In genomic region chr2:28445448-28446258, GRCh38 we compare ENCODE assay signal across 9 cellular contexts. TPM values are rescaled to one million over a fixed set of nuclear protein-coding genes. Genes with fewer than 3 reads are reported as not detected.
DNase-seq lines count a peak whose midpoint lies in the region; ATAC-seq and TF ChIP-seq lines count a peak whose summit lies in the region.
"Had no signal": no experiment of that assay in that cellular context is flagged by ENCODE, and none has a peak within 500 bp of the region (broad histone marks: within the 10 kb centered on the region; RNA-seq: fewer than 3 reads in every experiment).

No MANE protein-coding gene starts in this region.

- DNase-seq in activated CD4-positive, alpha-beta T cell treated with anti-CD3 and anti-CD28 coated beads for 24 hours (ENCODE audit: low read depth in 2 of 2) = peak; percentile 48 to 55
- DNase-seq in activated CD4-positive, alpha-beta T cell treated with anti-CD3 and anti-CD28 coated beads, Interleukin-2, amount 10 ng/mL, durations not matched to agents 7 days and 5 days = no peak
- peak; percentile 86 for DNase-seq in activated CD4-positive, alpha-beta memory T cell treated with anti-CD3 and anti-CD28 coated beads for 36 hours
- peak; percentile 96 to 97 for DNase-seq in foreskin fibroblast
- DNase-seq in stimulated activated CD8-positive, alpha-beta memory T cell treated with anti-CD3 and anti-CD28 coated beads, Interleukin-4, amount 100 ng/mL, for 24 hours (ENCODE audit: low read depth) = peak; percentile 24
- DNase-seq in SHP77 (lab: John Stamatoyannopoulos, UW) = no peak
- DNase-seq in NCI-H1436 treated with DMSO at 0.1 percent for 48 hours (lab: John Stamatoyannopoulos, UW) = no peak
- DNase-seq: CD8-positive, alpha-beta T cell had no signal

- peaks cover 6% of the 10 kb centered on the region for H3K9me3 Mint-ChIP-seq in activated CD4-positive, alpha-beta T cell treated with anti-CD3 and anti-CD28 coated beads, Interleukin-2, amount 10 ng/mL, durations not matched to agents 7 days and 5 days
- H3K9me3 Mint-ChIP-seq in activated CD4-positive, alpha-beta memory T cell treated with anti-CD3 and anti-CD28 coated beads for 36 hours = no peaks in the 10 kb centered on the region
- H3K9me3 Mint-ChIP-seq: CD8-positive, alpha-beta T cell had no signal

- intact Hi-C loops in activated CD4-positive, alpha-beta memory T cell treated with anti-CD3 and anti-CD28 coated beads for 36 hours (cut with micrococcal nuclease) = loop anchor here (1.0 to 5.0 kb wide), 4 partner anchors 20 to 723 kb away; partner anchors contain the start of gene MRPL33

- POLR2A ChIA-PET in activated CD4-positive, alpha-beta T cell treated with anti-CD3 and anti-CD28 coated beads, Interleukin-2, amount 10 ng/mL, durations not matched to agents 7 days and 5 days (lab: Charles Lee) = no interaction called here
- POLR2A ChIA-PET in activated CD4-positive, alpha-beta memory T cell treated with anti-CD3 and anti-CD28 coated beads for 36 hours (lab: Charles Lee) = interaction anchor here (0.7 to 2.1 kb wide), 7 partner anchors 9 to 55 kb away, joined by 3 to 12 read pairs (median 4); no protein-coding TSS in a partner anchor

- no peak overlapping the region for H3K27ac Mint-ChIP-seq in activated CD4-positive, alpha-beta T cell treated with anti-CD3 and anti-CD28 coated beads, Interleukin-2, amount 10 ng/mL, durations not matched to agents 7 days and 5 days
- peak overlapping the region; percentile 99 for H3K27ac Mint-ChIP-seq in activated CD4-positive, alpha-beta memory T cell treated with anti-CD3 and anti-CD28 coated beads for 36 hours
- H3K27ac Mint-ChIP-seq: CD8-positive, alpha-beta T cell had no signal

- H3K4me3 Mint-ChIP-seq in activated CD4-positive, alpha-beta T cell treated with anti-CD3 and anti-CD28 coated beads, Interleukin-2, amount 10 ng/mL, durations not matched to agents 7 days and 5 days = no peak overlapping the region
- H3K4me3 Mint-ChIP-seq in activated CD4-positive, alpha-beta memory T cell treated with anti-CD3 and anti-CD28 coated beads for 36 hours = peak overlapping the region; percentile 14
- H3K4me3 Mint-ChIP-seq: CD8-positive, alpha-beta T cell had no signal

- CTCF ChIA-PET in activated CD4-positive, alpha-beta T cell treated with anti-CD3 and anti-CD28 coated beads, Interleukin-2, amount 10 ng/mL, durations not matched to agents 7 days and 5 days (lab: Charles Lee) = interaction anchor here (0.6 to 3.7 kb wide), 7 partner anchors 10 to 691 kb away, joined by 3 to 11 read pairs (median 4); no protein-coding TSS in a partner anchor
- CTCF ChIA-PET in activated CD4-positive, alpha-beta memory T cell treated with anti-CD3 and anti-CD28 coated beads for 36 hours (lab: Charles Lee) = interaction anchor here (0.8 to 2.6 kb wide), 5 partner anchors 52 to 762 kb away, joined by 3 to 17 read pairs (median 8); no protein-coding TSS in a partner anchor

- no peaks in the 10 kb centered on the region for H3K27me3 Mint-ChIP-seq in activated CD4-positive, alpha-beta T cell treated with anti-CD3 and anti-CD28 coated beads, Interleukin-2, amount 10 ng/mL, durations not matched to agents 7 days and 5 days
- peaks cover 4% of the 10 kb centered on the region for H3K27me3 Mint-ChIP-seq in activated CD4-positive, alpha-beta memory T cell treated with anti-CD3 and anti-CD28 coated beads for 36 hours

- H3K4me1 Mint-ChIP-seq in activated CD4-positive, alpha-beta T cell treated with anti-CD3 and anti-CD28 coated beads, Interleukin-2, amount 10 ng/mL, durations not matched to agents 7 days and 5 days = peaks cover 38% of the 10 kb centered on the region
- H3K4me1 Mint-ChIP-seq in activated CD4-positive, alpha-beta memory T cell treated with anti-CD3 and anti-CD28 coated beads for 36 hours (ENCODE audit: low read depth) = peaks cover 82% of the 10 kb centered on the region

- ATAC-seq in HG02938 (IDR thresholded peaks at IDR 0.05; ENCODE audit: unreplicated experiment) = no peak
- ATAC-seq: CD8-positive, alpha-beta T cell had no signal

- no peak for TF ChIP-seq CTCF in foreskin fibroblast (IDR thresholded peaks at IDR 0.05; ENCODE audit: low read depth, low read length)

- peaks cover 3% of the 10 kb centered on the region for H3K36me3 Mint-ChIP-seq in activated CD4-positive, alpha-beta T cell treated with anti-CD3 and anti-CD28 coated beads, Interleukin-2, amount 10 ng/mL, durations not matched to agents 7 days and 5 days (ENCODE audit: low read depth)
- H3K36me3 Mint-ChIP-seq in activated CD4-positive, alpha-beta memory T cell treated with anti-CD3 and anti-CD28 coated beads for 36 hours = peaks cover 2% of the 10 kb centered on the region
- H3K36me3 Mint-ChIP-seq: CD8-positive, alpha-beta T cell had no signal

- no peak overlapping the region for H3K4me3 ChIP-seq in foreskin fibroblast (ENCODE audit: low read depth in 1 of 2, low read length in 2 of 2)

RNA-seq across cellular contexts. Expression of gene PLB1, which starts 50.2 kb away (rescaled TPM):
- 1 to 10 TPM in 1 of 2 experiments, under 1 TPM in 1; 0.74 to 1.1 TPM for total RNA-seq in activated CD4-positive, alpha-beta T cell treated with anti-CD3 and anti-CD28 coated beads, Interleukin-2, amount 10 ng/mL, durations not matched to agents 7 days and 5 days
- total RNA-seq in activated CD4-positive, alpha-beta memory T cell treated with anti-CD3 and anti-CD28 coated beads for 36 hours = under 1 TPM; 0.64 to 0.85 TPM

RNA-seq across cellular contexts. Expression of gene FOSL2, which starts 53.0 kb away (rescaled TPM):
- 10 to 100 TPM; 39.6 to 47.0 TPM for total RNA-seq in activated CD4-positive, alpha-beta T cell treated with anti-CD3 and anti-CD28 coated beads, Interleukin-2, amount 10 ng/mL, durations not matched to agents 7 days and 5 days
- 100 to 1,000 TPM; 172 to 182 TPM for total RNA-seq in activated CD4-positive, alpha-beta memory T cell treated with anti-CD3 and anti-CD28 coated beads for 36 hours

Comparison
In these comparisons a context has a peak if more than half of its experiments do, and no peak if none do; other contexts are left out.
1. DNase-seq: peak in activated CD4-positive, alpha-beta T cell treated with anti-CD3 and anti-CD28 coated beads for 24 hours (2 of 2), activated CD4-positive, alpha-beta memory T cell treated with anti-CD3 and anti-CD28 coated beads for 36 hours (single experiment), foreskin fibroblast (2 of 2) and stimulated activated CD8-positive, alpha-beta memory T cell treated with anti-CD3 and anti-CD28 coated beads, Interleukin-4, amount 100 ng/mL, for 24 hours (single experiment); none in activated CD4-positive, alpha-beta T cell treated with anti-CD3 and anti-CD28 coated beads, Interleukin-2, amount 10 ng/mL, durations not matched to agents 7 days and 5 days (single experiment), SHP77 (0 of 2) and NCI-H1436 treated with DMSO at 0.1 percent for 48 hours (single experiment).